ENCODE assay signal across 1 cellular context in genomic region chr11:43547900-43548381, GRCh38.
A peak's percentile ranks its signal among the peaks of the same experiment; 100 is the strongest.
TF ChIP-seq lines count a peak whose summit lies in the region.

No MANE protein-coding gene starts in this region.

TF ChIP-seq in A549, 52 proteins besides CTCF, POLR2A, EP300 and RAD21:
- no peak for TF ChIP-seq NPAS2 (CRISPR knock-in tag; IDR thresholded peaks at IDR 0.05; ENCODE audit: borderline replicate concordance)
- peak; percentile 58 for TF ChIP-seq MAX (IDR thresholded peaks at IDR 0.05)
- TF ChIP-seq BHLHE40 (IDR thresholded peaks at IDR 0.05; ENCODE audit: low read depth, low read length), result 0 out of 2 replicates have a peak, but pooled peaks have one; percentile 38
- TF ChIP-seq E2F6 (IDR thresholded peaks at IDR 0.05; ENCODE audit: borderline replicate concordance, low read depth), result 0 out of 2 replicates have a peak, but pooled peaks have one; percentile 50
- no peak for TF ChIP-seq TFCP2L1 (CRISPR knock-in tag; IDR thresholded peaks at IDR 0.05)
- no peak for TF ChIP-seq NR3C1 (IDR thresholded peaks at IDR 0.05)
- no peak for TF ChIP-seq HMGXB4 (CRISPR knock-in tag; IDR thresholded peaks at IDR 0.05; ENCODE audit: borderline replicate concordance)
- no peak for TF ChIP-seq JUNB (IDR thresholded peaks at IDR 0.05)
